19 cellular contexts compared by ENCODE assay signal in the genomic region with DNA sequence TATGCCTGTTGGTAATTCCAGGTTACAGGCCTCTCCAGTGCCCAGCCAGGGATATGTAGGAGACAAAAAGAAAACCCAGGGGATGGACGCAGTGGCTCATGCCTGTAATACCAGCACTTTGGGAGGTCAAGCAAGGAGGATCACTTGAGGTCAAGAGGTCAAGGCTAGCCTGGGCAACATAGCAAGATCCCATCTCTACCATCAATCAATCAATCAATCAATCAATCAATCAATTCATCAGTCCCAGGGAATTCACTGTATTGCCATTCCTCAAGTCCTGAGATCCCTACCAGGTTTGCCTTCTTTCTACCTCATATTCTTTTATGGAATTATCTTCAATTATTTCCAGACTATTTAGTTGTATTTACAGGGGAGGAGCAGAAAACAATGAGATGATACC.
"Had no signal": no experiment of that assay in that cellular context is flagged by ENCODE, and none has a peak within 500 bp of the region (broad histone marks: within the 10 kb centered on the region; RNA-seq: fewer than 3 reads in every experiment).

No MANE protein-coding gene starts in this region.

- H3K9me3 Mint-ChIP-seq: nephron, T-cell had no signal

- DNase-seq: activated CD4-positive, alpha-beta T cell treated with anti-CD3 and anti-CD28 coated beads, Interleukin-2, amount 50 U/mL, for 1 hour; activated naive CD4-positive, alpha-beta T cell; body of pancreas; caudate nucleus; colonic mucosa; erythroblast; hypothalamus; kidney; stimulated activated CD4-positive, alpha-beta T cell treated with anti-CD3 and anti-CD28 coated beads, Interleukin-12 subunit alpha, Interleukin-12 subunit beta, amount 100 ng/mL, for 4 hours; stimulated activated CD4-positive, alpha-beta T cell treated with anti-CD3 and anti-CD28 coated beads, Interleukin-1b, Interleukin-23, amount 100 ng/mL, for 48 hours; stimulated activated CD8-positive, alpha-beta memory T cell treated with anti-CD3 and anti-CD28 coated beads, Interleukin-4, amount 100 ng/mL, for 48 hours; T-cell had no signal

- H3K9me3 ChIP-seq: body of pancreas, colonic mucosa, tibial nerve had no signal

- H3K27ac ChIP-seq: body of pancreas, colonic mucosa, tibial nerve had no signal

- H3K27ac Mint-ChIP-seq: mesothelial cell of epicardium; nephron; stimulated activated naive CD8-positive, alpha-beta T cell treated with anti-CD3 and anti-CD28 coated beads, Interleukin-15, Interleukin-2, amounts not matched to agents 100 ng/mL and 50 ng/mL, for 24 hours; T-cell had no signal

- H3K27me3 Mint-ChIP-seq: stimulated activated naive CD8-positive, alpha-beta T cell treated with anti-CD3 and anti-CD28 coated beads, Interleukin-15, Interleukin-2, amounts not matched to agents 100 ng/mL and 50 ng/mL, for 24 hours; T-cell had no signal

- H3K4me3 Mint-ChIP-seq: mesothelial cell of epicardium; nephron; stimulated activated naive CD8-positive, alpha-beta T cell treated with anti-CD3 and anti-CD28 coated beads, Interleukin-15, Interleukin-2, amounts not matched to agents 100 ng/mL and 50 ng/mL, for 24 hours; T-cell had no signal

- H3K4me3 ChIP-seq: body of pancreas, colonic mucosa, lung, tibial nerve had no signal

- H3K27me3 ChIP-seq: body of pancreas, colonic mucosa, tibial nerve had no signal

- H3K36me3 ChIP-seq: colonic mucosa had no signal

- ATAC-seq: activated CD4-positive, CD25-positive, alpha-beta regulatory T cell treated with anti-CD3 and anti-CD28 coated beads, Interleukin-2, amount 50 U/mL, for 24 hours; body of pancreas; left lobe of liver; T-cell had no signal

- H3K4me1 ChIP-seq: colonic mucosa had no signal
